ENCODE assay signal across 33 cellular contexts in the genomic region with DNA sequence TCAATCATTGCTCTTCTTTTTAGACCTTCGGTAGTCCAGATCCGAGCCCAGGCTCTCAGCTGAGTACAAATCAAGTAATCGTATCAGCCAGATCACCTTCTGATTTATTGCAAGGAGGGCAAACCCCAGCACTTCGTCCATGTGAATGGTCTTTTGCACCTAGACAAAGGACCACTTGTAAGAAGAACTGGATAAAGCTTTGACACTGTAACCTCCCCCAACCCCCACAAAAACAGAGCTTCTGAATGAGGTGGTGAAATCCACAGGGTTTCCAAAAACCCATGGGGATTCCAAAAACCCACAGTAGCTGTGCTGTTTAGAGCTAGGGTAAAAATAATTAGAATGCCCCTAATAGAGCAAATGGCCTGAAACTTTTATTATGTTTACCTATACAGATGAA.
"Had no signal": no experiment of that assay in that cellular context is flagged by ENCODE, and none has a peak within 500 bp of the region (broad histone marks: within the 10 kb centered on the region; RNA-seq: fewer than 3 reads in every experiment).

No MANE protein-coding gene starts in this region.

- DNase-seq: activated CD4-positive, alpha-beta memory T cell treated with anti-CD3 and anti-CD28 coated beads for 36 hours; activated CD4-positive, alpha-beta T cell treated with anti-CD3 and anti-CD28 coated beads for 36 hours; activated CD4-positive, alpha-beta T cell treated with anti-CD3 and anti-CD28 coated beads, Interleukin-2, amount 10 ng/mL, durations not matched to agents 24 days and 14 days; activated CD4-positive, CD25-positive, alpha-beta regulatory T cell; activated CD4-positive, CD25-positive, alpha-beta regulatory T cell treated with anti-CD3 and anti-CD28 coated beads, Interleukin-2, amount 50 U/mL, for 72 hours; activated CD8-positive, alpha-beta memory T cell treated with anti-CD3 and anti-CD28 coated beads, Interleukin-2, amount 10 ng/mL, durations not matched to agents 7 days and 5 days; activated CD8-positive, alpha-beta memory T cell treated with anti-CD3 and anti-CD28 coated beads, Interleukin-2, amount 50 U/mL, for 4 hours; activated CD8-positive, alpha-beta T cell treated with anti-CD3 and anti-CD28 coated beads, Interleukin-2, amount 10 ng/mL, durations not matched to agents 7 days and 5 days; activated gamma-delta T cell; activated naive CD4-positive, alpha-beta T cell; activated naive CD4-positive, alpha-beta T cell treated with anti-CD3 and anti-CD28 coated beads, Interleukin-2, amount 10 ng/mL, durations not matched to agents 7 days and 5 days; activated naive CD8-positive, alpha-beta T cell treated with anti-CD3 and anti-CD28 coated beads, Interleukin-2, amount 10 ng/mL, durations not matched to agents 7 days and 5 days; activated T-cell treated with anti-CD3 and anti-CD28 coated beads, Interleukin-2, amount 50 U/mL, for 1 hour; activated T-cell treated with anti-CD3 and anti-CD28 coated beads, Interleukin-2, amount 50 U/mL, for 72 hours; anterior cingulate cortex; brain microvascular endothelial cell; dorsolateral prefrontal cortex; effector CD4-positive, alpha-beta T cell; effector memory CD8-positive, alpha-beta T cell; erythroblast; foreskin keratinocyte; gastrocnemius medialis; glutamatergic neuron; heart left ventricle; T-helper 1 cell; T-helper 17 cell; T1000 had no signal

- H3K27ac ChIP-seq: brain microvascular endothelial cell, coronary artery, dorsolateral prefrontal cortex, esophagus muscularis mucosa, foreskin keratinocyte, gastrocnemius medialis, heart left ventricle had no signal

- ATAC-seq: activated CD4-positive, alpha-beta T cell treated with anti-CD3 and anti-CD28 coated beads for 36 hours; activated CD8-positive, alpha-beta memory T cell treated with anti-CD3 and anti-CD28 coated beads, Interleukin-2, amount 10 ng/mL, durations not matched to agents 7 days and 5 days; activated CD8-positive, alpha-beta T cell treated with anti-CD3 and anti-CD28 coated beads, Interleukin-2, amount 10 ng/mL, durations not matched to agents 7 days and 5 days; activated naive CD4-positive, alpha-beta T cell treated with anti-CD3 and anti-CD28 coated beads, Interleukin-2, amount 50 U/mL, for 72 hours; activated T-cell treated with anti-CD3 and anti-CD28 coated beads, Interleukin-2, amount 50 U/mL, for 72 hours; effector memory CD8-positive, alpha-beta T cell; foreskin keratinocyte; gastrocnemius medialis; heart left ventricle; T-helper 17 cell had no signal

- H3K27me3 Mint-ChIP-seq: activated CD4-positive, alpha-beta memory T cell treated with anti-CD3 and anti-CD28 coated beads for 36 hours; activated CD4-positive, alpha-beta T cell treated with anti-CD3 and anti-CD28 coated beads for 36 hours; activated CD4-positive, alpha-beta T cell treated with anti-CD3 and anti-CD28 coated beads, Interleukin-2, amount 10 ng/mL, durations not matched to agents 24 days and 14 days; activated CD8-positive, alpha-beta memory T cell treated with anti-CD3 and anti-CD28 coated beads, Interleukin-2, amount 10 ng/mL, durations not matched to agents 7 days and 5 days; activated naive CD4-positive, alpha-beta T cell treated with anti-CD3 and anti-CD28 coated beads, Interleukin-2, amount 10 ng/mL, durations not matched to agents 7 days and 5 days; activated naive CD8-positive, alpha-beta T cell treated with anti-CD3 and anti-CD28 coated beads, Interleukin-2, amount 10 ng/mL, durations not matched to agents 7 days and 5 days; central memory CD8-positive, alpha-beta T cell; dendritic cell treated with granulocyte-macrophage colony-stimulating factor and Interleukin-4, amounts not matched to agents 40 ng/mL and 50 ng/mL, for 4 days; effector memory CD8-positive, alpha-beta T cell; T-helper 17 cell had no signal

- H3K4me1 Mint-ChIP-seq: activated CD4-positive, alpha-beta T cell treated with anti-CD3 and anti-CD28 coated beads for 36 hours; activated CD4-positive, alpha-beta T cell treated with anti-CD3 and anti-CD28 coated beads, Interleukin-2, amount 10 ng/mL, durations not matched to agents 24 days and 14 days; activated naive CD4-positive, alpha-beta T cell treated with anti-CD3 and anti-CD28 coated beads, Interleukin-2, amount 10 ng/mL, durations not matched to agents 7 days and 5 days; activated naive CD8-positive, alpha-beta T cell treated with anti-CD3 and anti-CD28 coated beads, Interleukin-2, amount 10 ng/mL, durations not matched to agents 7 days and 5 days; central memory CD8-positive, alpha-beta T cell; T-helper 17 cell had no signal

- H3K4me3 Mint-ChIP-seq: activated CD4-positive, alpha-beta memory T cell treated with anti-CD3 and anti-CD28 coated beads for 36 hours; activated CD4-positive, alpha-beta T cell treated with anti-CD3 and anti-CD28 coated beads for 36 hours; activated CD4-positive, alpha-beta T cell treated with anti-CD3 and anti-CD28 coated beads, Interleukin-2, amount 10 ng/mL, durations not matched to agents 24 days and 14 days; activated CD8-positive, alpha-beta memory T cell treated with anti-CD3 and anti-CD28 coated beads, Interleukin-2, amount 10 ng/mL, durations not matched to agents 7 days and 5 days; activated CD8-positive, alpha-beta T cell treated with anti-CD3 and anti-CD28 coated beads, Interleukin-2, amount 10 ng/mL, durations not matched to agents 7 days and 5 days; activated naive CD4-positive, alpha-beta T cell treated with anti-CD3 and anti-CD28 coated beads, Interleukin-2, amount 10 ng/mL, durations not matched to agents 7 days and 5 days; activated naive CD8-positive, alpha-beta T cell treated with anti-CD3 and anti-CD28 coated beads, Interleukin-2, amount 10 ng/mL, durations not matched to agents 7 days and 5 days; activated T-cell treated with anti-CD3 and anti-CD28 coated beads, Interleukin-2, amount 50 U/mL, for 72 hours; central memory CD8-positive, alpha-beta T cell; dendritic cell treated with granulocyte-macrophage colony-stimulating factor and Interleukin-4, amounts not matched to agents 40 ng/mL and 50 ng/mL, for 4 days; effector memory CD8-positive, alpha-beta T cell; T-helper 17 cell; T-helper 2 cell treated with Interferon-gamma antibody and Interleukin-4, amounts not matched to agents 5 μg/mL and 100 μg/mL, for 36 hours had no signal

- H3K36me3 Mint-ChIP-seq: activated CD8-positive, alpha-beta memory T cell treated with anti-CD3 and anti-CD28 coated beads, Interleukin-2, amount 10 ng/mL, durations not matched to agents 7 days and 5 days had no signal

- H3K4me3 ChIP-seq: coronary artery, dorsolateral prefrontal cortex, esophagus muscularis mucosa, gastrocnemius medialis, heart left ventricle had no signal

- H3K27me3 ChIP-seq: brain microvascular endothelial cell, dorsolateral prefrontal cortex, esophagus muscularis mucosa, foreskin keratinocyte, gastrocnemius medialis, heart left ventricle had no signal

- H3K9me3 Mint-ChIP-seq: activated CD4-positive, alpha-beta memory T cell treated with anti-CD3 and anti-CD28 coated beads for 36 hours; activated CD4-positive, alpha-beta T cell treated with anti-CD3 and anti-CD28 coated beads, Interleukin-2, amount 10 ng/mL, durations not matched to agents 24 days and 14 days; activated naive CD4-positive, alpha-beta T cell treated with anti-CD3 and anti-CD28 coated beads, Interleukin-2, amount 10 ng/mL, durations not matched to agents 7 days and 5 days; activated naive CD4-positive, alpha-beta T cell treated with anti-CD3 and anti-CD28 coated beads, Interleukin-2, amount 50 U/mL, for 72 hours; activated naive CD8-positive, alpha-beta T cell treated with anti-CD3 and anti-CD28 coated beads, Interleukin-2, amount 10 ng/mL, durations not matched to agents 7 days and 5 days; activated T-cell treated with anti-CD3 and anti-CD28 coated beads, Interleukin-2, amount 50 U/mL, for 72 hours; central memory CD8-positive, alpha-beta T cell; dendritic cell treated with granulocyte-macrophage colony-stimulating factor and Interleukin-4, amounts not matched to agents 40 ng/mL and 50 ng/mL, for 4 days; effector memory CD8-positive, alpha-beta T cell; T-helper 2 cell treated with Interferon-gamma antibody and Interleukin-4, amounts not matched to agents 5 μg/mL and 100 μg/mL, for 36 hours had no signal

- H3K4me1 ChIP-seq: foreskin keratinocyte, gastrocnemius medialis, heart left ventricle had no signal

- H3K27ac Mint-ChIP-seq: activated CD4-positive, alpha-beta memory T cell treated with anti-CD3 and anti-CD28 coated beads for 36 hours; activated CD4-positive, alpha-beta T cell treated with anti-CD3 and anti-CD28 coated beads for 36 hours; activated CD4-positive, alpha-beta T cell treated with anti-CD3 and anti-CD28 coated beads, Interleukin-2, amount 10 ng/mL, durations not matched to agents 24 days and 14 days; activated CD8-positive, alpha-beta memory T cell treated with anti-CD3 and anti-CD28 coated beads, Interleukin-2, amount 10 ng/mL, durations not matched to agents 7 days and 5 days; activated CD8-positive, alpha-beta T cell treated with anti-CD3 and anti-CD28 coated beads, Interleukin-2, amount 10 ng/mL, durations not matched to agents 7 days and 5 days; activated naive CD4-positive, alpha-beta T cell treated with anti-CD3 and anti-CD28 coated beads, Interleukin-2, amount 10 ng/mL, durations not matched to agents 7 days and 5 days; activated naive CD4-positive, alpha-beta T cell treated with anti-CD3 and anti-CD28 coated beads, Interleukin-2, amount 50 U/mL, for 72 hours; activated naive CD8-positive, alpha-beta T cell treated with anti-CD3 and anti-CD28 coated beads, Interleukin-2, amount 10 ng/mL, durations not matched to agents 7 days and 5 days; activated T-cell treated with anti-CD3 and anti-CD28 coated beads, Interleukin-2, amount 50 U/mL, for 72 hours; dendritic cell treated with granulocyte-macrophage colony-stimulating factor and Interleukin-4, amounts not matched to agents 40 ng/mL and 50 ng/mL, for 4 days; effector memory CD8-positive, alpha-beta T cell; T-helper 17 cell; T-helper 2 cell treated with Interferon-gamma antibody and Interleukin-4, amounts not matched to agents 5 μg/mL and 100 μg/mL, for 36 hours had no signal

- H3K9me3 ChIP-seq: esophagus muscularis mucosa, gastrocnemius medialis, heart left ventricle had no signal

- H3K36me3 ChIP-seq: brain microvascular endothelial cell, gastrocnemius medialis had no signal
